8 cellular contexts compared by ENCODE assay signal in the genomic region with DNA sequence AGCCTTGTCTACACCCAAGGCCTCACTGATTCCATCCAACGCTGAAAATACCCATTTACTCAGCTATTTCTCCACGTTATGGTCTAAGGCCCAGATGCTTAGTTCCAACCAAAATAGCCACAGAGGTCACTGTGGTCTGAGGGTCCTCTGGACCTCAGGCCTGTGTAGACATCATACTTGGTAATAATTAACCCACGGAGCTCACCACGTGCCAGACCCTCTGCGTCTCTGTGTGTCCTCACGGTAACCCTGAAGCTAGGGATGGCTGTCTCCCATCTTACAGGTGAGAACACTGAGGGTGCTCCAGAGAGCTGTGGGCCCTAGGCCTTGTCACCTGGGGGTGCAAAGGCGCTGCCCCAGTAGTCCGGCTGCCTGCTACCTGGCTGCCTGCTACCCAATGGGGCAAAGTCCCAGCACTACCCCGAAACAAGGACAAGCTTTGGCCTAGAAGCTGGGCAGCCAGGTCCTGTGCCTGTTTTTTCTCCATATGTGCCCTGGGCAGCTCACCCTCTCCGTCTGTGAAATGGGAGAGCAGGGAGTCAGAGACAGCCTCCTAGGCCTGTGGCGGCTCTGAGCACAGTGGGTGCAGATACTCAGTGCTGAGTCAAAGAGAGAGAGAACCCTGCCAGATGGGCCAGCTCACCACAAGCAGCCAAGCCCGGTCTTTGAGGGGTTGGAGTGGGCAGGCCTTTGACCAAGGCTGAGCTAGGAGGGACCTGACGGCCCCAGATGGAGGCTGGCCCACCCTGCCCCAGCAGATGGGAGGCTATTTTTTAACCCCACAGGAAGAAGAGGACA.
DNase-seq lines count a peak whose midpoint lies in the region; ATAC-seq lines count a peak whose summit lies in the region.

No MANE protein-coding gene starts in this region.

- no peaks in the 10 kb centered on the region for H3K27me3 ChIP-seq in effector memory CD4-positive, alpha-beta T cell (replicated peaks; ENCODE audit: control insufficient read depth, insufficient read depth, low read length, poor library complexity, severe bottlenecking)

- DNase-seq in GM03348 (ENCODE audit: low spot score) (peak; percentile 72), astrocyte of the hippocampus (ENCODE audit: low read depth, low spot score) (peak; percentile 53), epidermal melanocyte (ENCODE audit: insufficient read length, low spot score) (no peak), kidney glomerular epithelial cell (lab: John Stamatoyannopoulos, UW) (no peak), NCI-H1105 (lab: John Stamatoyannopoulos, UW) (no peak)
- DNase-seq in effector memory CD4-positive, alpha-beta T cell = no peak

- H3K4me1 ChIP-seq in effector memory CD4-positive, alpha-beta T cell (ENCODE audit: control insufficient read depth, insufficient read depth, low read length, poor library complexity, severe bottlenecking) = peaks cover 4% of the 10 kb centered on the region

- H3K27ac ChIP-seq in effector memory CD4-positive, alpha-beta T cell (ENCODE audit: insufficient read depth, low read length, poor library complexity, severe bottlenecking) = no peak overlapping the region

- ATAC-seq in GM19324 (IDR thresholded peaks at IDR 0.05; ENCODE audit: low FRiP score, unreplicated experiment) = peak; percentile 63
- ATAC-seq in HG03064 (IDR thresholded peaks at IDR 0.05; ENCODE audit: low read depth, unreplicated experiment) = peak; percentile 84

- H3K4me3 ChIP-seq in effector memory CD4-positive, alpha-beta T cell (ENCODE audit: insufficient read depth, low read depth, low read length, poor library complexity, severe bottlenecking) = no peak overlapping the region

- no peaks in the 10 kb centered on the region for H3K36me3 ChIP-seq in effector memory CD4-positive, alpha-beta T cell (ENCODE audit: control insufficient read depth, insufficient read depth, low read length)

- no peaks in the 10 kb centered on the region for H3K9me3 ChIP-seq in effector memory CD4-positive, alpha-beta T cell (ENCODE audit: control insufficient read depth, low read length)

Comparison
In these comparisons a context has a peak if more than half of its experiments do, and no peak if none do; other contexts are left out.
1. DNase-seq: peak in GM03348 (single experiment) and astrocyte of the hippocampus (single experiment); none in effector memory CD4-positive, alpha-beta T cell (0 of 3), epidermal melanocyte (single experiment), kidney glomerular epithelial cell (single experiment) and NCI-H1105 (single experiment).